ENCODE assay signal across 10 cellular contexts in genomic region chr1:84998642-84999280, GRCh38. TPM values are rescaled to one million over a fixed set of nuclear protein-coding genes. Genes with fewer than 3 reads are reported as not detected.
DNase-seq lines count a peak whose midpoint lies in the region; ATAC-seq, FAIRE-seq and TF ChIP-seq lines count a peak whose summit lies in the region.
"Had no signal": no experiment of that assay in that cellular context is flagged by ENCODE, and none has a peak within 500 bp of the region (broad histone marks: within the 10 kb centered on the region; RNA-seq: fewer than 3 reads in every experiment).

No MANE protein-coding gene starts in this region.

- H3K4me3 Mint-ChIP-seq in WTC11, result peak overlapping the region; percentile 79
- H3K4me3 Mint-ChIP-seq in effector memory CD8-positive, alpha-beta T cell, result peak overlapping the region; percentile 86 to 88

- H3K4me3 ChIP-seq in A673 (ENCODE audit: low read depth, low read length, poor library complexity, severe bottlenecking) (peak overlapping the region; percentile 57), sigmoid colon (peak overlapping the region in 1 of 4 donors; percentile 59)
- H3K4me3 ChIP-seq: body of pancreas had no signal

- H3K27me3 ChIP-seq in A673 (replicated peaks; ENCODE audit: insufficient read depth, low read depth, low read length, poor library complexity) (peaks cover 68% of the 10 kb centered on the region), sigmoid colon (peaks cover 12 to 76% (median 21%) of the 10 kb centered on the region in 3 donors)
- H3K27me3 ChIP-seq: body of pancreas had no signal

- TF ChIP-seq POLR2A in sigmoid colon (IDR thresholded peaks at IDR 0.05), result no peak

- FAIRE-seq in D721Med (lab: Jason Lieb, UNC), result no peak

- TF ChIP-seq EP300 in sigmoid colon (IDR thresholded peaks at IDR 0.05), result no peak

- peaks cover 7% of the 10 kb centered on the region for H3K4me1 ChIP-seq in A673 (ENCODE audit: insufficient read depth, low read length, poor library complexity, severe bottlenecking)
- peaks cover 0 to 25% (median 22%) of the 10 kb centered on the region in 4 donors for H3K4me1 ChIP-seq in sigmoid colon

- H3K27ac ChIP-seq in A673 (ENCODE audit: low read depth, low read length, poor library complexity, severe bottlenecking), result no peak overlapping the region
- H3K27ac ChIP-seq in sigmoid colon, result no peak overlapping the region
- H3K27ac ChIP-seq: body of pancreas had no signal

- TF ChIP-seq CTCF in A673 (conservative IDR thresholded peaks at IDR 0.05; ENCODE audit: low read depth, low read length) (no peak), WTC11 (IDR thresholded peaks at IDR 0.05) (no peak), sigmoid colon (IDR thresholded peaks at IDR 0.05) (no peak), D721Med (IDR thresholded peaks at IDR 0.05; ENCODE audit: insufficient read depth, missing control alignments) (no peak)

- H3K9me3 ChIP-seq in A673 (ENCODE audit: low read depth, low read length, poor library complexity, severe bottlenecking) (no peaks in the 10 kb centered on the region), sigmoid colon (no peaks in the 10 kb centered on the region)
- H3K9me3 ChIP-seq: body of pancreas had no signal

- H3K36me3 Mint-ChIP-seq in WTC11, result peaks cover 4% of the 10 kb centered on the region
- H3K36me3 Mint-ChIP-seq in effector memory CD8-positive, alpha-beta T cell (ENCODE audit: insufficient read depth), result peaks cover 9% of the 10 kb centered on the region

- whole genome bisulfite sequencing in sigmoid colon, 2 donors, result 39 to 64% methylated on average over 14 of the region's 14 CpGs

- H3K9me3 Mint-ChIP-seq in WTC11, result peaks cover 9% of the 10 kb centered on the region; the same call in 1 of the 2 replicates
- no peaks in the 10 kb centered on the region for H3K9me3 Mint-ChIP-seq in effector memory CD8-positive, alpha-beta T cell

- peaks cover 17% of the 10 kb centered on the region for H3K4me1 Mint-ChIP-seq in WTC11
- H3K4me1 Mint-ChIP-seq in effector memory CD8-positive, alpha-beta T cell (ENCODE audit: low read depth in 2 of 2), result peaks cover 19 to 35% of the 10 kb centered on the region in 2 donors

- BruUV-seq in A673 (replicated peaks; lab: Mats Ljungman, UMichigan), result no TSS peak

- ATAC-seq in HG02610 (IDR thresholded peaks at IDR 0.05; ENCODE audit: unreplicated experiment), result peak; percentile 27
- ATAC-seq in WTC11, result no peak
- ATAC-seq in effector memory CD8-positive, alpha-beta T cell (replicated peaks), result peak; percentile 71
- no peak for ATAC-seq in GM18870 (IDR thresholded peaks at IDR 0.05; ENCODE audit: unreplicated experiment)
- ATAC-seq: body of pancreas had no signal

- POLR2A ChIA-PET in A673 (lab: Charles Lee; ENCODE audit: low non-redundant PET), result no interaction called here
- POLR2A ChIA-PET in WTC11 (lab: Charles Lee), result no interaction called here

- intact Hi-C loops in A673 (cut with micrococcal nuclease; ENCODE audit: unreplicated experiment), result loop anchor here (5.0 kb wide), 1 partner anchor 64 kb away; a partner anchor contains a TSS
- intact Hi-C loops in sigmoid colon (cut with DNase I), result no loop called here

- DNase-seq in A673 (ENCODE audit: low spot score) (peak; percentile 52), WTC11 (ENCODE audit: low spot score) (no peak), sigmoid colon (no peak), D721Med (ENCODE audit: insufficient read length, low spot score) (no peak)
- peak; percentile 51 to 63 (median 52) for DNase-seq in effector memory CD8-positive, alpha-beta T cell
- peak; percentile 40 for DNase-seq in stimulated activated CD8-positive, alpha-beta memory T cell treated with anti-CD3 and anti-CD28 coated beads, Interleukin-12 subunit alpha, Interleukin-12 subunit beta, amount 100 ng/mL, for 1 hour (ENCODE audit: low read depth)
- DNase-seq: DND-41 had no signal

- H3K36me3 ChIP-seq in A673 (ENCODE audit: insufficient read depth, low read length, poor library complexity, severe bottlenecking) (no peaks in the 10 kb centered on the region), sigmoid colon (no peaks in the 10 kb centered on the region)

- H3K27ac Mint-ChIP-seq in WTC11, result no peak overlapping the region
- H3K27ac Mint-ChIP-seq in effector memory CD8-positive, alpha-beta T cell, result peak overlapping the region; percentile 42 to 72

- H3K27me3 Mint-ChIP-seq in WTC11 (ENCODE audit: low read depth), result peaks cover 86% of the 10 kb centered on the region
- H3K27me3 Mint-ChIP-seq in effector memory CD8-positive, alpha-beta T cell, result peaks cover 0 to 45% of the 10 kb centered on the region in 2 donors

- CTCF ChIA-PET in A673 (lab: Charles Lee) (no interaction called here), WTC11 (lab: Charles Lee) (interaction anchor here (1.0 to 1.8 kb wide), 2 partner anchors 54 to 256 kb away, joined by 4 to 5 read pairs; no protein-coding TSS in a partner anchor)

TF ChIP-seq in WTC11, 78 proteins besides CTCF, POLR2A, EP300 and RAD21:
- TF ChIP-seq TEAD4 (CRISPR knock-in tag; IDR thresholded peaks at IDR 0.05) (no peak), FOXP1 (CRISPR knock-in tag; IDR thresholded peaks at IDR 0.05; ENCODE audit: borderline replicate concordance) (no peak), ZNF121 (CRISPR knock-in tag; IDR thresholded peaks at IDR 0.05) (peak; percentile 99)

RNA-seq across cellular contexts. Expression of gene MCOLN2, which starts 1.8 kb away (rescaled TPM):
- total RNA-seq in A673 (2021), result 0.98 and 1.7 TPM in 2 replicates
- 3.8 to 5.4 TPM (median 4.8 TPM) in 3 replicates for total RNA-seq in WTC11 (2021)
- total RNA-seq in sigmoid colon, result 10 to 100 TPM in 1 of 4 donors, 1 to 10 TPM in 1, under 1 TPM in 2; 0.54 to 12.5 (median 1.0) TPM
- 10 to 100 TPM in 1 of 3 donors, 1 to 10 TPM in 2; 4.9 to 15.0 (median 6.0) TPM for polyA plus RNA-seq in sigmoid colon
- total RNA-seq: body of pancreas had no signal

RNA-seq across cellular contexts. Expression of gene MCOLN3, which starts 49.5 kb away (rescaled TPM):
- total RNA-seq in A673 (2021) (0.82 and 1.6 TPM in 2 replicates), WTC11 (2021) (3.5 to 6.4 TPM (median 3.8 TPM) in 3 replicates), sigmoid colon (10 to 100 TPM in 1 of 4 donors, 1 to 10 TPM in 3; 1.6 to 10.8 (median 4.2) TPM)
- 1 to 10 TPM in 1 of 3 donors, under 1 TPM in 2; 0.23 to 1.2 (median 0.23) TPM for polyA plus RNA-seq in sigmoid colon

Comparison
In these comparisons a context has a peak if more than half of its experiments do, and no peak if none do; other contexts are left out.
1. DNase-seq: peak in A673 (single experiment), effector memory CD8-positive, alpha-beta T cell (3 of 3) and stimulated activated CD8-positive, alpha-beta memory T cell treated with anti-CD3 and anti-CD28 coated beads, Interleukin-12 subunit alpha, Interleukin-12 subunit beta, amount 100 ng/mL, for 1 hour (single experiment); none in WTC11 (single experiment), sigmoid colon (single experiment) and D721Med (single experiment).
2. ATAC-seq: peak in HG02610 (single experiment) and effector memory CD8-positive, alpha-beta T cell (single experiment); none in WTC11 (single experiment) and GM18870 (single experiment).